Comparison of ENCODE assay signal across 31 cellular contexts in the genomic region with DNA sequence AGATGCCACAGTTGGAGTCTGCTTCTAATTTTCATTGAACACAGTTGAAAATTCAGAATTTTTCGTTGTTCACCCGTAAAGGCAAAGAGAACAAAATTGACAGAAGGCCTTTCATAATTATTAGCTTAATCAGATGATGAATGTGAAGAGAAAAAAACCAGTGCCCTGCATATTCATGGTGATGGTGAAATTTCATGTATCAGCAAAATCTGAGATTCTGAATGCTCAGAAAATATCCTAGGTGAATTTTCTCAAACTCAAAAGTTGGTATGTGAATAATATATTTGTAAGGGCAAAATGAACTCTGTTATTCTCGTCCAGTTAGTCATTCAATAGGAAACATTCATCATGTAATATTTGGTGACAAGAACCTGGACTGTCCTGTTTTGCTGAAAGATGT.
"Had no signal": no experiment of that assay in that cellular context is flagged by ENCODE, and none has a peak within 500 bp of the region (broad histone marks: within the 10 kb centered on the region; RNA-seq: fewer than 3 reads in every experiment).

No MANE protein-coding gene starts in this region.

- DNase-seq: activated effector memory CD4-positive, alpha-beta T cell treated with anti-CD3 and anti-CD28 coated beads, Interleukin-2, amount 50 U/mL, for 16 hours; activated effector memory CD4-positive, alpha-beta T cell treated with Interleukin-2 at 50 U/mL for 16 hours; activated gamma-delta T cell; activated gamma-delta T cell treated with Interleukin-2 at 50 U/mL for 16 hours; activated naive CD4-positive, alpha-beta T cell; activated naive CD4-positive, alpha-beta T cell treated with anti-CD3 and anti-CD28 coated beads for 36 hours; activated naive CD4-positive, alpha-beta T cell treated with anti-CD3 and anti-CD28 coated beads, Interleukin-2, amount 10 ng/mL, durations not matched to agents 7 days and 5 days; activated naive CD4-positive, alpha-beta T cell treated with anti-CD3 and anti-CD28 coated beads, Interleukin-2, amount 50 U/mL, for 16 hours; activated naive CD4-positive, alpha-beta T cell treated with Interleukin-2 at 50 U/mL for 16 hours; activated naive CD8-positive, alpha-beta T cell treated with anti-CD3 and anti-CD28 coated beads for 36 hours; activated naive CD8-positive, alpha-beta T cell treated with anti-CD3 and anti-CD28 coated beads, Interleukin-2, amount 10 ng/mL, durations not matched to agents 7 days and 5 days; activated naive CD8-positive, alpha-beta T cell treated with anti-CD3 and anti-CD28 coated beads, Interleukin-2, amount 50 U/mL, for 24 hours; activated T-cell treated with anti-CD3 and anti-CD28 coated beads, Interleukin-2, amount 50 U/mL, for 4 hours; activated T-cell treated with anti-CD3 and anti-CD28 coated beads, Interleukin-2, amount 50 U/mL, for 48 hours; activated T-cell treated with anti-CD3 and anti-CD28 coated beads, Interleukin-2, amount 50 U/mL, for 72 hours; adrenal gland; amniotic stem cell; amygdala; anterior cingulate cortex; aorta; body of pancreas; brain microvascular endothelial cell; central memory CD4-positive, alpha-beta T cell; cerebellar nuclear complex had no signal

- H3K27ac ChIP-seq: adrenal gland, ascending aorta, body of pancreas, brain microvascular endothelial cell, breast epithelium, cardiac muscle cell had no signal

- FAIRE-seq: astrocyte, bronchial epithelial cell, colon had no signal

- H3K36me3 ChIP-seq: brain microvascular endothelial cell, breast epithelium had no signal

- H3K4me1 ChIP-seq: adrenal gland, ascending aorta, body of pancreas, breast epithelium had no signal

- H3K9me3 ChIP-seq: adrenal gland, ascending aorta, body of pancreas, breast epithelium had no signal

- H3K27me3 ChIP-seq: adrenal gland, ascending aorta, body of pancreas, brain microvascular endothelial cell, breast epithelium, cardiac muscle cell had no signal

- ATAC-seq: activated naive CD8-positive, alpha-beta T cell treated with anti-CD3 and anti-CD28 coated beads, Interleukin-2, amount 50 U/mL, for 24 hours; activated T-cell treated with anti-CD3 and anti-CD28 coated beads, Interleukin-2, amount 50 U/mL, for 4 hours; activated T-helper 17 cell treated with anti-CD3 and anti-CD28 coated beads, Interleukin-2, amount 50 U/mL, for 72 hours; body of pancreas had no signal

- H3K4me3 ChIP-seq: adrenal gland, ascending aorta, body of pancreas, breast epithelium, cardiac muscle cell had no signal
